Comparison of ENCODE assay signal across 8 cellular contexts in the genomic region with DNA sequence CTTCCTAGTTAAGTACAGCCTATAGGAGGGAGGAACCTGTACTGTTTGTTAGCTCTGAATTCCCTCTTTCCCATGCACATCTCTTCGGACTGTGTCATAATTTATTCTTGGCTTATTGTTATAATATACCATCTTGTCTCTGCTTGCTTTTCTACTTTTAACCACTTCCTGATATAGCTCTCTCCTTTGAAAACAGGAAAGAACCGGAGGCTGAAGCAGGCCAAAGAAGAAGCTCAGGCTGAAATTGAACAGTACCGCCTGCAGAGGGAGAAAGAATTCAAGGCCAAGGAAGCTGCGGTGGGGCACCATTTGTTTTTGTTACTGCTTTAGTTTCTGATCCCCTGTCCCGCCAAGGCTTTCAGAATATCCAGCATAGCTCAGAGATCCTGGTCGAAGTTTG. TPM values are rescaled to one million over a fixed set of nuclear protein-coding genes. Genes with fewer than 3 reads are reported as not detected.
DNase-seq lines count a peak whose midpoint lies in the region; ATAC-seq, FAIRE-seq and TF ChIP-seq lines count a peak whose summit lies in the region.

No MANE protein-coding gene starts in this region.

- TF ChIP-seq POLR2A in HepG2 (IDR thresholded peaks at IDR 0.05; ENCODE audit: insufficient read depth in 1 of 2, low read depth in 2 of 2, low read length in 2 of 2): no peak

- H3K4me1 ChIP-seq in liver (ENCODE audit: control insufficient read depth in 4 of 4, insufficient read depth in 4 of 4, low read length in 3 of 4) (peaks cover 5 to 41% (median 35%) of the 10 kb centered on the region in 4 donors), HepG2 (ENCODE audit: insufficient read depth, low read length) (peaks cover 35% of the 10 kb centered on the region), smooth muscle cell (ENCODE audit: low read depth) (peaks cover 13% of the 10 kb centered on the region)

- TF ChIP-seq CTCF in liver (IDR thresholded peaks at IDR 0.05; ENCODE audit: low read depth, low read length, missing input control) (peak; percentile 15), HepG2 (CRISPR knock-in tag; IDR thresholded peaks at IDR 0.05) (no peak), smooth muscle cell (IDR thresholded peaks at IDR 0.05; ENCODE audit: borderline replicate concordance, insufficient read depth, poor library complexity, severe bottlenecking) (peak; percentile 7)

- H3K9ac ChIP-seq in liver (ENCODE audit: low read depth in 1 of 2, low read length in 2 of 2) (peak overlapping the region in 1 of 2 donors; percentile 89), HepG2 (ENCODE audit: insufficient read depth, low read depth, low read length) (no peak overlapping the region), smooth muscle cell (ENCODE audit: low read depth) (no peak overlapping the region)

- H3K36me3 ChIP-seq in liver (ENCODE audit: control insufficient read depth in 4 of 4, insufficient read depth in 3 of 4, low read depth in 1 of 4, low read length in 3 of 4) (peaks cover 16 to 26% (median 18%) of the 10 kb centered on the region in 4 donors), HepG2 (replicated peaks in 1 of 2; ENCODE audit: control insufficient read depth in 1 of 2, insufficient read depth in 2 of 2, low read length in 2 of 2) (peaks cover 19 to 52% of the 10 kb centered on the region in 2 experiments), smooth muscle cell (ENCODE audit: low read depth) (peaks cover 9% of the 10 kb centered on the region)

- H3K9me3 ChIP-seq in liver (ENCODE audit: control insufficient read depth in 4 of 4, low read length in 3 of 4): no peaks in the 10 kb centered on the region
- H3K9me3 ChIP-seq in HepG2 (ENCODE audit: low read length): no peaks in the 10 kb centered on the region
- H3K9me3 ChIP-seq in smooth muscle cell (replicated peaks; ENCODE audit: low read depth): no peaks in the 10 kb centered on the region

- WGBS in liver: 56% methylated on average over 6 of the region's 6 CpGs
- WGBS in HepG2 (ENCODE audit: low lambda C conversion rate): 92% methylated on average over 6 of the region's 6 CpGs
- WGBS in smooth muscle cell (ENCODE audit: low lambda C conversion rate): 92% methylated on average over 6 of the region's 6 CpGs

- no peak for FAIRE-seq in HepG2 (lab: Jason Lieb, UNC)

- no peaks in the 10 kb centered on the region for H3K27me3 ChIP-seq in liver (ENCODE audit: control insufficient read depth in 4 of 4, insufficient read depth in 4 of 4, low read length in 3 of 4)
- H3K27me3 ChIP-seq in HepG2 (ENCODE audit: control insufficient read depth in 1 of 2, insufficient read depth in 2 of 2, low read length in 2 of 2): peaks cover 0 to 4% of the 10 kb centered on the region in 2 experiments; a peak in 2 of 5 replicates
- H3K27me3 ChIP-seq in smooth muscle cell (ENCODE audit: low read depth): no peaks in the 10 kb centered on the region

- CTCF ChIA-PET in HepG2 (lab: Yijun Ruan, JAX; ENCODE audit: low intra/inter-chr PET ratio, low total read pairs): no interaction called here

- H3K79me2 ChIP-seq in HepG2 (ENCODE audit: insufficient read depth, low read length) (peaks cover 68% of the 10 kb centered on the region), smooth muscle cell (ENCODE audit: low read depth) (peaks cover 90% of the 10 kb centered on the region)

- no peak for ATAC-seq in HepG2
- peak; percentile 67 for ATAC-seq in esophagus mucosa
- ATAC-seq in HG03460 (IDR thresholded peaks at IDR 0.05; ENCODE audit: unreplicated experiment): no peak

- peak overlapping the region; percentile 86 to 96 for H3K27ac ChIP-seq in liver (ENCODE audit: low read depth in 1 of 2, low read length in 2 of 2)
- no peak overlapping the region for H3K27ac ChIP-seq in HepG2 (ENCODE audit: extremely low read length, insufficient read depth, low read length)
- peak overlapping the region; percentile 49 for H3K27ac ChIP-seq in smooth muscle cell (ENCODE audit: low read depth)

- no peak for TF ChIP-seq EP300 in HepG2 (IDR thresholded peaks at IDR 0.05; ENCODE audit: low read depth in 2 of 2, low read length in 2 of 2)
- TF ChIP-seq EP300 in HepG2 (CRISPR knock-in tag; IDR thresholded peaks at IDR 0.05; ENCODE audit: borderline replicate concordance): no peak

- no TSS peak for BruUV-seq in HepG2 (replicated peaks; lab: Mats Ljungman, UMichigan)

- TF ChIP-seq RAD21 in liver (IDR thresholded peaks at IDR 0.05) (peak; percentile 40 to 42), HepG2 (CRISPR knock-in tag; IDR thresholded peaks at IDR 0.05) (no peak)

- POLR2A ChIA-PET in HepG2 (lab: Yijun Ruan, JAX): interaction anchor here (1.2 to 1.8 kb wide), 3 partner anchors 8 to 22 kb away, joined by 3 to 6 read pairs (median 4); no protein-coding TSS in a partner anchor

- peaks cover 53% of the 10 kb centered on the region for H4K20me1 ChIP-seq in HepG2 (ENCODE audit: insufficient read depth, low read length)
- peaks cover 91% of the 10 kb centered on the region for H4K20me1 ChIP-seq in smooth muscle cell (ENCODE audit: low read depth)

- no peak overlapping the region for H2AFZ ChIP-seq in HepG2 (ENCODE audit: low read length)
- no peak overlapping the region for H2AFZ ChIP-seq in smooth muscle cell (ENCODE audit: low read depth)

- in situ Hi-C loops in HepG2 (cut with HindIII; ENCODE audit: extremely low pct_ligation_motif_present, low pct_unique_long_range_greater_than_20kb): no loop called here

- intact Hi-C loops in HepG2 (cut with micrococcal nuclease; ENCODE audit: unreplicated experiment): no loop called here

- DNase-seq in HepG2 (ENCODE audit: low spot score) (no peak), smooth muscle cell (lab: John Stamatoyannopoulos, UW; ENCODE audit: unreplicated experiment) (no peak), SK-N-DZ (ENCODE audit: low spot score) (no peak), NCI-H187 treated with DMSO at 0.1 percent for 48 hours (lab: John Stamatoyannopoulos, UW) (no peak)
- DNase-seq in activated CD8-positive, alpha-beta memory T cell treated with anti-CD3 and anti-CD28 coated beads, Interleukin-2, amount 50 U/mL, for 1 hour (ENCODE audit: extremely low read depth): peak; percentile 24

- H3F3A ChIP-seq in smooth muscle cell (ENCODE audit: low read depth): peaks cover 2% of the 10 kb centered on the region

- H3K4me3 ChIP-seq in liver (ENCODE audit: low read depth in 1 of 3, low read length in 3 of 3) (no peak overlapping the region), HepG2 (replicated peaks in 1 of 3; ENCODE audit: insufficient read depth in 1 of 3, low read depth in 2 of 3, low read length in 3 of 3) (no peak overlapping the region), smooth muscle cell (no peak overlapping the region)

- H3K4me2 ChIP-seq in HepG2 (ENCODE audit: low read depth, low read length) (no peak overlapping the region), smooth muscle cell (no peak overlapping the region)

RNA-seq across cellular contexts. Expression of a gene that starts 4.8 kb away (rescaled TPM):
- total RNA-seq in liver: 10 to 100 TPM; 41.4 to 87.1 TPM
- 100 to 1,000 TPM in 1 of 2 donors, 10 to 100 TPM in 1; 64.3 to 152 TPM for polyA plus RNA-seq in liver
- total RNA-seq in HepG2 (2016; rRNA removed; fragmentation: Illumina TruSeq; extraction: Trizol): 158 and 215 TPM in 2 replicates
- total RNA-seq in HepG2 (2016; cell fraction: cytosol; rRNA removed; fragmentation: Illumina TruSeq; extraction: Trizol; ENCODE audit: low read depth): 46.6 and 55.3 TPM in 2 replicates
- 159 and 225 TPM in 2 replicates for total RNA-seq in HepG2 (2016; cell fraction: insoluble cytoplasmic fraction; rRNA removed; fragmentation: Illumina TruSeq; extraction: Trizol)
- total RNA-seq in HepG2 (2016; cell fraction: membrane; rRNA removed; fragmentation: Illumina TruSeq; extraction: Trizol): 93.6 and 101 TPM in 2 replicates
- 67.3 and 67.5 TPM in 2 replicates for total RNA-seq in HepG2 (2016; cell fraction: nucleus; rRNA removed; fragmentation: Illumina TruSeq; extraction: Trizol)
- 85.3 and 108 TPM in 2 replicates for polyA plus RNA-seq in HepG2 (2011; rRNA removed)
- 86.2 and 105 TPM in 2 replicates for polyA plus RNA-seq in HepG2 (2011; cell fraction: cytosol; rRNA removed)
- 27.9 and 32.8 TPM in 2 replicates for polyA plus RNA-seq in HepG2 (2011; cell fraction: nucleus; rRNA removed)
- polyA plus RNA-seq in HepG2 (2012): 76.7 and 118 TPM in 2 replicates
- polyA plus RNA-seq in HepG2 (2016; cell fraction: cytosol; fragmentation: Illumina TruSeq; extraction: Trizol; ENCODE audit: low read depth): 39.8 and 53.2 TPM in 2 replicates
- 253 and 272 TPM in 2 replicates for polyA plus RNA-seq in HepG2 (2016; cell fraction: insoluble cytoplasmic fraction; fragmentation: Illumina TruSeq; extraction: Trizol; ENCODE audit: low read depth)
- polyA plus RNA-seq in HepG2 (2016; cell fraction: membrane; fragmentation: Illumina TruSeq; extraction: Trizol; ENCODE audit: low read depth): 85.8 and 96.0 TPM in 2 replicates
- 105 and 112 TPM in 2 replicates for polyA plus RNA-seq in HepG2 (2016; cell fraction: nucleus; fragmentation: Illumina TruSeq; extraction: Trizol; ENCODE audit: insufficient read depth, low read depth)
- 15.1 and 22.4 TPM in 2 replicates for polyA minus RNA-seq in HepG2 (2011; rRNA and poly(A)+ RNA removed; ENCODE audit: low replicate concordance)
- polyA minus RNA-seq in HepG2 (2011; cell fraction: cytosol; rRNA and poly(A)+ RNA removed): 30.9 and 42.0 TPM in 2 replicates
- polyA minus RNA-seq in HepG2 (2011; cell fraction: nucleus; rRNA and poly(A)+ RNA removed): 35.5 and 40.2 TPM in 2 replicates
- 92.4 TPM for total RNA-seq in esophagus mucosa
- total RNA-seq in smooth muscle cell: 389 and 400 TPM in 2 replicates
- 335 and 340 TPM in 2 replicates for polyA plus RNA-seq in smooth muscle cell
- polyA plus RNA-seq in SK-N-DZ (2014; cell fraction: cytosol; rRNA removed): 290 TPM in 2 replicates
- polyA plus RNA-seq in SK-N-DZ (2014; cell fraction: nucleus; rRNA removed): 198 and 209 TPM in 2 replicates

RNA-seq across cellular contexts. Expression of a gene that starts 18.7 kb away (rescaled TPM):
- total RNA-seq in liver (1 to 10 TPM; 2.5 to 2.8 TPM), HepG2 (2016; rRNA removed; fragmentation: Illumina TruSeq; extraction: Trizol) (2.9 and 3.7 TPM in 2 replicates), esophagus mucosa (4.5 TPM), smooth muscle cell (5.8 and 9.3 TPM in 2 replicates)
- polyA plus RNA-seq in liver (1 to 10 TPM; 1.2 to 2.2 TPM), HepG2 (2011; rRNA removed) (7.8 and 9.0 TPM in 2 replicates), smooth muscle cell (8.1 and 9.3 TPM in 2 replicates)
- 0.71 and 1.0 TPM in 2 replicates for total RNA-seq in HepG2 (2016; cell fraction: cytosol; rRNA removed; fragmentation: Illumina TruSeq; extraction: Trizol; ENCODE audit: low read depth)
- 2.6 and 3.8 TPM in 2 replicates for total RNA-seq in HepG2 (2016; cell fraction: insoluble cytoplasmic fraction; rRNA removed; fragmentation: Illumina TruSeq; extraction: Trizol)
- total RNA-seq in HepG2 (2016; cell fraction: membrane; rRNA removed; fragmentation: Illumina TruSeq; extraction: Trizol): 3.2 and 3.4 TPM in 2 replicates
- total RNA-seq in HepG2 (2016; cell fraction: nucleus; rRNA removed; fragmentation: Illumina TruSeq; extraction: Trizol): 3.6 and 4.0 TPM in 2 replicates
- polyA plus RNA-seq in HepG2 (2011; cell fraction: cytosol; rRNA removed): 4.0 and 6.0 TPM in 2 replicates
- 4.3 and 5.1 TPM in 2 replicates for polyA plus RNA-seq in HepG2 (2011; cell fraction: nucleus; rRNA removed)
- polyA plus RNA-seq in HepG2 (2012): 2.8 and 3.7 TPM in 2 replicates
- polyA plus RNA-seq in HepG2 (2016; cell fraction: cytosol; fragmentation: Illumina TruSeq; extraction: Trizol; ENCODE audit: low read depth): 0.76 and 0.84 TPM in 2 replicates
- 3.6 and 4.6 TPM in 2 replicates for polyA plus RNA-seq in HepG2 (2016; cell fraction: insoluble cytoplasmic fraction; fragmentation: Illumina TruSeq; extraction: Trizol; ENCODE audit: low read depth)
- polyA plus RNA-seq in HepG2 (2016; cell fraction: membrane; fragmentation: Illumina TruSeq; extraction: Trizol; ENCODE audit: low read depth): 3.8 and 4.7 TPM in 2 replicates
- 6.2 and 8.2 TPM in 2 replicates for polyA plus RNA-seq in HepG2 (2016; cell fraction: nucleus; fragmentation: Illumina TruSeq; extraction: Trizol; ENCODE audit: insufficient read depth, low read depth)
- 17.9 and 29.5 TPM in 2 replicates for polyA minus RNA-seq in HepG2 (2011; rRNA and poly(A)+ RNA removed; ENCODE audit: low replicate concordance)
- polyA minus RNA-seq in HepG2 (2011; cell fraction: cytosol; rRNA and poly(A)+ RNA removed): 4.1 and 4.8 TPM in 2 replicates
- 4.6 and 8.5 TPM in 2 replicates for polyA minus RNA-seq in HepG2 (2011; cell fraction: nucleus; rRNA and poly(A)+ RNA removed)
- polyA plus RNA-seq in SK-N-DZ (2014; cell fraction: cytosol; rRNA removed): 5.3 and 5.4 TPM in 2 replicates
- 2.4 and 7.1 TPM in 2 replicates for polyA plus RNA-seq in SK-N-DZ (2014; cell fraction: nucleus; rRNA removed)
